Comparison of ENCODE assay signal across 31 cellular contexts in the genomic region with DNA sequence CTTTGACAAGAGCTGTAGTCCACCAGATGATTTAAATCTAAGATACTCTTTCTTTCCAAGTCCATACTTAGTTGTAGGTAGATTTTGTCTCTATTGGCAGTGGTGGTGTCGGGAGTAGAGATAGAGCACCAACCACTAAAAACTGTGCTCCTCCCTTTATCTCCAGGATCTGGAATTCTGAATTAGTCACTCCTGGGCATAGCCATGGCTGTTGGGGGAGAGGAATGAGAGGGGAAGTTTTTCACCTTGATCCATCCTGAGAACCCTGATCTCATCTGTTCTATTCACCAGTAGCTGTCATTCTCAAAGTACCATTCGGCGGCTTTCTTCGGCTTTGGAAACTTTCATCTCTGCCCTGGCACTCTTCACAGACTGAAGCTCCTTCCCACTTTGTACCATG. TPM values are rescaled to one million over a fixed set of nuclear protein-coding genes. Genes with fewer than 3 reads are reported as not detected.
"Had no signal": no experiment of that assay in that cellular context is flagged by ENCODE, and none has a peak within 500 bp of the region (broad histone marks: within the 10 kb centered on the region; RNA-seq: fewer than 3 reads in every experiment).

No MANE protein-coding gene starts in this region.

- DNase-seq: activated CD4-positive, alpha-beta memory T cell treated with anti-CD3 and anti-CD28 coated beads, Interleukin-2, amount 10 ng/mL, durations not matched to agents 7 days and 5 days; activated CD4-positive, alpha-beta T cell treated with anti-CD3 and anti-CD28 coated beads, Interleukin-2, amount 10 ng/mL, durations not matched to agents 24 days and 14 days; activated gamma-delta T cell treated with Interleukin-2 at 50 U/mL for 16 hours; aorta; central memory CD4-positive, alpha-beta T cell; effector memory CD8-positive, alpha-beta T cell; hippocampal formation; left ventricle myocardium superior; mucosa of descending colon; nucleus accumbens; posterior cingulate gyrus; small intestine; stimulated activated CD4-positive, alpha-beta T cell treated with anti-CD3 and anti-CD28 coated beads, Interleukin-2, amount 100 ng/mL, for 48 hours; stimulated activated CD8-positive, alpha-beta memory T cell treated with anti-CD3 and anti-CD28 coated beads, Interleukin-4, amount 100 ng/mL, for 48 hours; stimulated activated naive B cell treated with anti-CD40 and anti-IgM and Interleukin-4, amounts not matched to agents 10 μg/mL and 1 μg/mL and 100 μg/mL, for 72 hours; T-helper 2 cell; transverse colon; uterus had no signal

- H3K4me1 ChIP-seq: esophagus muscularis mucosa, transverse colon, uterus had no signal

- ATAC-seq: activated CD4-positive, CD25-positive, alpha-beta regulatory T cell treated with anti-CD3 and anti-CD28 coated beads, Interleukin-2, amount 50 U/mL, for 24 hours; effector memory CD8-positive, alpha-beta T cell; left ventricle myocardium superior; mucosa of descending colon; sciatic nerve; stimulated activated naive B cell treated with anti-CD40 and anti-IgM and Interleukin-4, amounts not matched to agents 10 μg/mL and 1 μg/mL and 100 μg/mL, for 72 hours had no signal

- H3K27ac ChIP-seq: brain microvascular endothelial cell, esophagus muscularis mucosa, transverse colon, uterus, VCaP had no signal

- H3K4me3 ChIP-seq: esophagus muscularis mucosa, mucosa of descending colon, transverse colon, uterus had no signal

- H3K9me3 ChIP-seq: esophagus muscularis mucosa, mucosa of descending colon, transverse colon, uterus had no signal

- H3K27me3 ChIP-seq: brain microvascular endothelial cell, uterus had no signal

- H3K36me3 ChIP-seq: brain microvascular endothelial cell, esophagus muscularis mucosa, transverse colon, uterus had no signal

RNA-seq across cellular contexts. Expression of a gene that starts 35.6 kb away (rescaled TPM):
- total RNA-seq: activated CD4-positive, alpha-beta memory T cell treated with anti-CD3 and anti-CD28 coated beads, Interleukin-2, amount 10 ng/mL, durations not matched to agents 7 days and 5 days; activated CD4-positive, alpha-beta T cell treated with anti-CD3 and anti-CD28 coated beads, Interleukin-2, amount 10 ng/mL, durations not matched to agents 24 days and 14 days; activated naive CD4-positive, alpha-beta T cell treated with anti-CD3 and anti-CD28 coated beads, Interleukin-2, amount 50 U/mL, for 72 hours; activated T-helper 1 cell treated with anti-CD3 and anti-CD28 coated beads, Interleukin-12 subunit alpha, Interleukin-12 subunit beta, Interleukin-2, Interleukin-4 antibody, amounts not matched to agents 30 ng/mL and 10 ng/mL and 1 ng/mL, durations not matched to agents 14 hours and 24 hours and 36 hours; aorta; dermis microvascular lymphatic vessel endothelial cell; esophagus muscularis mucosa; frontal cortex; left ventricle myocardium superior; mucosa of descending colon; renal cortical epithelial cell; sciatic nerve; temporal lobe; transverse colon; uterus had no signal
- polyA plus RNA-seq: adipose tissue, aorta, neural cell, small intestine had no signal
